In the genomic region with DNA sequence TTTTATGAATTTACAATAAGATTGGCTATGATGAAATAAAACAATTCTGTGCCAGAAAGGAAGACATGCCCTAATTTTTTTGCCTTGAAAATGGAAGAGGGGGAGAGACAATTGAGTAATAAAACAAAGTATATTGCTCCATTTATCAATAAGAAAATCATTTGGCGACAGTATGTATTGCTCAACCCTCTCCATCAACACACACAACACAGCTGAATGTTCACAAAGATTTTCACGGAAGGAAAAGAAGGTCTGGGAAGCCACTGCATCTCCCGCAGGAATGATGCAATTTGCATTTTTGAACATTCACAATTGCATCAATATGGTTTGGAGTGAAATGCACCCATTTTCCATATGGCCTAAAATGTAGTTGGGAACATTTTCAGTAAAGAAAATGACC, we compare ENCODE assay signal across 21 cellular contexts.
"Had no signal": no experiment of that assay in that cellular context is flagged by ENCODE, and none has a peak within 500 bp of the region (broad histone marks: within the 10 kb centered on the region; RNA-seq: fewer than 3 reads in every experiment).

No MANE protein-coding gene starts in this region.

- H3K27ac ChIP-seq: ascending aorta, colonic mucosa, epithelial cell of prostate, hepatocyte, psoas muscle, thoracic aorta had no signal

- H3K4me3 ChIP-seq: ascending aorta, colonic mucosa, hepatocyte, psoas muscle, thoracic aorta had no signal

- H2AFZ ChIP-seq: hepatocyte had no signal

- H3K4me1 ChIP-seq: colonic mucosa had no signal

- FAIRE-seq: small intestine had no signal

- H3K27me3 ChIP-seq: ascending aorta, colonic mucosa, hepatocyte had no signal

- H3K4me2 ChIP-seq: hepatocyte had no signal

- ATAC-seq: activated CD8-positive, alpha-beta memory T cell treated with anti-CD3 and anti-CD28 coated beads, Interleukin-2, amount 10 ng/mL, durations not matched to agents 7 days and 5 days; activated T-helper 17 cell treated with anti-CD3 and anti-CD28 coated beads, Interleukin-2, amount 50 U/mL, for 72 hours; naive thymus-derived CD4-positive, alpha-beta T cell; psoas muscle; right cardiac atrium; stimulated activated effector memory CD8-positive, alpha-beta T cell treated with anti-CD3 and anti-CD28 coated beads, Interleukin-12 subunit alpha, Interleukin-12 subunit beta, amount 100 ng/mL, for 72 hours had no signal

- H3K79me2 ChIP-seq: hepatocyte had no signal

- DNase-seq: activated CD4-positive, alpha-beta memory T cell treated with anti-CD3 and anti-CD28 coated beads, Interleukin-2, amount 10 ng/mL, durations not matched to agents 7 days and 5 days; activated CD4-positive, alpha-beta T cell treated with anti-CD3 and anti-CD28 coated beads for 48 hours; activated CD4-positive, CD25-positive, alpha-beta regulatory T cell; activated CD8-positive, alpha-beta memory T cell treated with anti-CD3 and anti-CD28 coated beads, Interleukin-2, amount 10 ng/mL, durations not matched to agents 7 days and 5 days; activated naive CD4-positive, alpha-beta T cell treated with anti-CD3 and anti-CD28 coated beads for 36 hours; activated T-cell treated with anti-CD3 and anti-CD28 coated beads, Interleukin-2, amount 50 U/mL, for 1 hour; colonic mucosa; endodermal cell; naive thymus-derived CD4-positive, alpha-beta T cell; psoas muscle; right cardiac atrium; small intestine; stimulated activated CD4-positive, alpha-beta T cell treated with anti-CD3 and anti-CD28 coated beads, Interleukin-4, amount 100 ng/mL, for 24 hours; T-helper 1 cell; T-helper 9 cell had no signal

- H3K9me3 ChIP-seq: ascending aorta, colonic mucosa, psoas muscle, thoracic aorta had no signal

- H3K36me3 ChIP-seq: colonic mucosa had no signal
